Comparison of ENCODE assay signal across 10 cellular contexts in genomic region chr17:76550712-76551615, GRCh38. TPM values are rescaled to one million over a fixed set of nuclear protein-coding genes. Genes with fewer than 3 reads are reported as not detected.
DNase-seq lines count a peak whose midpoint lies in the region; ATAC-seq and TF ChIP-seq lines count a peak whose summit lies in the region.
"Had no signal": no experiment of that assay in that cellular context is flagged by ENCODE, and none has a peak within 500 bp of the region (broad histone marks: within the 10 kb centered on the region; RNA-seq: fewer than 3 reads in every experiment).

No MANE protein-coding gene starts in this region.

- POLR2A ChIA-PET in activated naive CD8-positive, alpha-beta T cell treated with anti-CD3 and anti-CD28 coated beads, Interleukin-2, amount 10 ng/mL, durations not matched to agents 7 days and 5 days (lab: Charles Lee) = interaction anchor here (0.6 to 1.9 kb wide), 5 partner anchors 23 to 186 kb away, joined by 3 to 5 read pairs (median 3); partner anchors contain the start of gene SRSF2

- H3K36me3 ChIP-seq in upper lobe of right lung = no peaks in the 10 kb centered on the region

- no peak for TF ChIP-seq CTCF in upper lobe of right lung (IDR thresholded peaks at IDR 0.05)

- no peak overlapping the region for H3K27ac Mint-ChIP-seq in activated naive CD8-positive, alpha-beta T cell treated with anti-CD3 and anti-CD28 coated beads, Interleukin-2, amount 10 ng/mL, durations not matched to agents 7 days and 5 days
- no peak overlapping the region for H3K27ac Mint-ChIP-seq in activated naive CD8-positive, alpha-beta T cell treated with anti-CD3 and anti-CD28 coated beads, Interleukin-2, amount 50 U/mL, for 24 hours
- H3K27ac Mint-ChIP-seq in activated T-helper 1 cell treated with anti-CD3 and anti-CD28 coated beads, Interleukin-12 subunit alpha, Interleukin-12 subunit beta, Interleukin-2, Interleukin-4 antibody, amounts not matched to agents 30 ng/mL and 10 ng/mL and 1 ng/mL, durations not matched to agents 14 hours and 24 hours and 36 hours = peak overlapping the region; percentile 76
- H3K27ac Mint-ChIP-seq in activated T-helper 2 cell treated with anti-CD3 and anti-CD28 coated beads, Interferon-gamma antibody, Interleukin-2, Interleukin-4, amounts not matched to agents 10 μg/mL and 5 μg/mL and 100 μg/mL, durations not matched to agents 14 hours and 24 hours and 36 hours = no peak overlapping the region

- H3K4me3 Mint-ChIP-seq in activated naive CD8-positive, alpha-beta T cell treated with anti-CD3 and anti-CD28 coated beads, Interleukin-2, amount 10 ng/mL, durations not matched to agents 7 days and 5 days = peak overlapping the region; percentile 3
- H3K4me3 Mint-ChIP-seq in activated naive CD8-positive, alpha-beta T cell treated with anti-CD3 and anti-CD28 coated beads, Interleukin-2, amount 50 U/mL, for 24 hours = no peak overlapping the region
- peak overlapping the region; percentile 16 for H3K4me3 Mint-ChIP-seq in activated T-helper 1 cell treated with anti-CD3 and anti-CD28 coated beads, Interleukin-12 subunit alpha, Interleukin-12 subunit beta, Interleukin-2, Interleukin-4 antibody, amounts not matched to agents 30 ng/mL and 10 ng/mL and 1 ng/mL, durations not matched to agents 14 hours and 24 hours and 36 hours
- H3K4me3 Mint-ChIP-seq in activated T-helper 2 cell treated with anti-CD3 and anti-CD28 coated beads, Interferon-gamma antibody, Interleukin-2, Interleukin-4, amounts not matched to agents 10 μg/mL and 5 μg/mL and 100 μg/mL, durations not matched to agents 14 hours and 24 hours and 36 hours (ENCODE audit: low read depth) = no peak overlapping the region

- no peak for ATAC-seq in activated naive CD8-positive, alpha-beta T cell treated with anti-CD3 and anti-CD28 coated beads, Interleukin-2, amount 10 ng/mL, durations not matched to agents 7 days and 5 days (ENCODE audit: low read depth)
- ATAC-seq in activated naive CD8-positive, alpha-beta T cell treated with anti-CD3 and anti-CD28 coated beads, Interleukin-2, amount 50 U/mL, for 24 hours = no peak
- peak; percentile 82 for ATAC-seq in upper lobe of right lung
- no peak for ATAC-seq in GM21529 (IDR thresholded peaks at IDR 0.05; ENCODE audit: unreplicated experiment)

- no peaks in the 10 kb centered on the region for H3K9me3 Mint-ChIP-seq in activated naive CD8-positive, alpha-beta T cell treated with anti-CD3 and anti-CD28 coated beads, Interleukin-2, amount 10 ng/mL, durations not matched to agents 7 days and 5 days
- no peaks in the 10 kb centered on the region for H3K9me3 Mint-ChIP-seq in activated naive CD8-positive, alpha-beta T cell treated with anti-CD3 and anti-CD28 coated beads, Interleukin-2, amount 50 U/mL, for 24 hours
- H3K9me3 Mint-ChIP-seq in activated T-helper 1 cell treated with anti-CD3 and anti-CD28 coated beads, Interleukin-12 subunit alpha, Interleukin-12 subunit beta, Interleukin-2, Interleukin-4 antibody, amounts not matched to agents 30 ng/mL and 10 ng/mL and 1 ng/mL, durations not matched to agents 14 hours and 24 hours and 36 hours = no peaks in the 10 kb centered on the region
- H3K9me3 Mint-ChIP-seq in activated T-helper 2 cell treated with anti-CD3 and anti-CD28 coated beads, Interferon-gamma antibody, Interleukin-2, Interleukin-4, amounts not matched to agents 10 μg/mL and 5 μg/mL and 100 μg/mL, durations not matched to agents 14 hours and 24 hours and 36 hours = no peaks in the 10 kb centered on the region

- H3K4me1 Mint-ChIP-seq in activated naive CD8-positive, alpha-beta T cell treated with anti-CD3 and anti-CD28 coated beads, Interleukin-2, amount 10 ng/mL, durations not matched to agents 7 days and 5 days = peaks cover 16% of the 10 kb centered on the region
- H3K4me1 Mint-ChIP-seq in activated naive CD8-positive, alpha-beta T cell treated with anti-CD3 and anti-CD28 coated beads, Interleukin-2, amount 50 U/mL, for 24 hours = peaks cover 13% of the 10 kb centered on the region
- H3K4me1 Mint-ChIP-seq in activated T-helper 1 cell treated with anti-CD3 and anti-CD28 coated beads, Interleukin-12 subunit alpha, Interleukin-12 subunit beta, Interleukin-2, Interleukin-4 antibody, amounts not matched to agents 30 ng/mL and 10 ng/mL and 1 ng/mL, durations not matched to agents 14 hours and 24 hours and 36 hours (ENCODE audit: low read depth) = peaks cover 10% of the 10 kb centered on the region
- peaks cover 12% of the 10 kb centered on the region for H3K4me1 Mint-ChIP-seq in activated T-helper 2 cell treated with anti-CD3 and anti-CD28 coated beads, Interferon-gamma antibody, Interleukin-2, Interleukin-4, amounts not matched to agents 10 μg/mL and 5 μg/mL and 100 μg/mL, durations not matched to agents 14 hours and 24 hours and 36 hours (ENCODE audit: low read depth)

- intact Hi-C loops in activated T-helper 1 cell treated with anti-CD3 and anti-CD28 coated beads, Interleukin-12 subunit alpha, Interleukin-12 subunit beta, Interleukin-2, Interleukin-4 antibody, amounts not matched to agents 30 ng/mL and 10 ng/mL and 1 ng/mL, durations not matched to agents 14 hours and 24 hours and 36 hours (cut with micrococcal nuclease) = no loop called here
- intact Hi-C loops in upper lobe of right lung (cut with DNase I) (no loop called here), cardiac septum (cut with DNase I) (no loop called here)
- intact Hi-C loops in activated T-helper 2 cell treated with anti-CD3 and anti-CD28 coated beads, Interferon-gamma antibody, Interleukin-2, Interleukin-4, amounts not matched to agents 10 μg/mL and 5 μg/mL and 100 μg/mL, durations not matched to agents 14 hours and 24 hours and 36 hours (cut with micrococcal nuclease) = loop anchor here (10.0 kb wide), 1 partner anchor 164 kb away; the partner anchor contains the start of gene MXRA7

- no peaks in the 10 kb centered on the region for H3K27me3 ChIP-seq in upper lobe of right lung

- no peak for DNase-seq in activated naive CD8-positive, alpha-beta T cell treated with anti-CD3 and anti-CD28 coated beads, Interleukin-2, amount 10 ng/mL, durations not matched to agents 7 days and 5 days
- DNase-seq in activated naive CD8-positive, alpha-beta T cell treated with anti-CD3 and anti-CD28 coated beads, Interleukin-2, amount 50 U/mL, for 24 hours = no peak
- no peak for DNase-seq in activated T-helper 1 cell treated with anti-CD3 and anti-CD28 coated beads, Interleukin-12 subunit alpha, Interleukin-12 subunit beta, Interleukin-2, Interleukin-4 antibody, amounts not matched to agents 30 ng/mL and 10 ng/mL and 1 ng/mL, durations not matched to agents 14 hours and 24 hours and 36 hours (ENCODE audit: low spot score)
- peak; percentile 53 for DNase-seq in left kidney (ENCODE audit: low read depth, low spot score)
- no peak for DNase-seq in upper lobe of right lung
- DNase-seq in activated T-helper 2 cell treated with anti-CD3 and anti-CD28 coated beads, Interferon-gamma antibody, Interleukin-2, Interleukin-4, amounts not matched to agents 10 μg/mL and 5 μg/mL and 100 μg/mL, durations not matched to agents 14 hours and 24 hours and 36 hours (ENCODE audit: low spot score) = no peak
- no peak for DNase-seq in cardiac septum (ENCODE audit: low spot score)
- DNase-seq: activated CD4-positive, CD25-positive, alpha-beta regulatory T cell treated with anti-CD3 and anti-CD28 coated beads, Interleukin-2, amount 50 U/mL, for 72 hours had no signal

- H3K4me1 ChIP-seq in upper lobe of right lung = peaks cover 31% of the 10 kb centered on the region

- H3K27me3 Mint-ChIP-seq in activated naive CD8-positive, alpha-beta T cell treated with anti-CD3 and anti-CD28 coated beads, Interleukin-2, amount 10 ng/mL, durations not matched to agents 7 days and 5 days = no peaks in the 10 kb centered on the region
- H3K27me3 Mint-ChIP-seq in activated naive CD8-positive, alpha-beta T cell treated with anti-CD3 and anti-CD28 coated beads, Interleukin-2, amount 50 U/mL, for 24 hours = no peaks in the 10 kb centered on the region
- H3K27me3 Mint-ChIP-seq in activated T-helper 1 cell treated with anti-CD3 and anti-CD28 coated beads, Interleukin-12 subunit alpha, Interleukin-12 subunit beta, Interleukin-2, Interleukin-4 antibody, amounts not matched to agents 30 ng/mL and 10 ng/mL and 1 ng/mL, durations not matched to agents 14 hours and 24 hours and 36 hours (ENCODE audit: insufficient read depth) = peaks cover 2% of the 10 kb centered on the region
- H3K27me3 Mint-ChIP-seq in activated T-helper 2 cell treated with anti-CD3 and anti-CD28 coated beads, Interferon-gamma antibody, Interleukin-2, Interleukin-4, amounts not matched to agents 10 μg/mL and 5 μg/mL and 100 μg/mL, durations not matched to agents 14 hours and 24 hours and 36 hours (ENCODE audit: low read depth) = no peaks in the 10 kb centered on the region

- H3K27ac ChIP-seq in upper lobe of right lung = peak overlapping the region; percentile 83

- no peaks in the 10 kb centered on the region for H3K9me3 ChIP-seq in upper lobe of right lung

- H3K4me3 ChIP-seq in upper lobe of right lung = peak overlapping the region; percentile 29

- peaks cover 2% of the 10 kb centered on the region for H3K36me3 Mint-ChIP-seq in activated naive CD8-positive, alpha-beta T cell treated with anti-CD3 and anti-CD28 coated beads, Interleukin-2, amount 10 ng/mL, durations not matched to agents 7 days and 5 days
- no peaks in the 10 kb centered on the region for H3K36me3 Mint-ChIP-seq in activated naive CD8-positive, alpha-beta T cell treated with anti-CD3 and anti-CD28 coated beads, Interleukin-2, amount 50 U/mL, for 24 hours (ENCODE audit: low read depth)
- H3K36me3 Mint-ChIP-seq in activated T-helper 1 cell treated with anti-CD3 and anti-CD28 coated beads, Interleukin-12 subunit alpha, Interleukin-12 subunit beta, Interleukin-2, Interleukin-4 antibody, amounts not matched to agents 30 ng/mL and 10 ng/mL and 1 ng/mL, durations not matched to agents 14 hours and 24 hours and 36 hours (ENCODE audit: low read depth) = peaks cover 7% of the 10 kb centered on the region
- peaks cover 3% of the 10 kb centered on the region for H3K36me3 Mint-ChIP-seq in activated T-helper 2 cell treated with anti-CD3 and anti-CD28 coated beads, Interferon-gamma antibody, Interleukin-2, Interleukin-4, amounts not matched to agents 10 μg/mL and 5 μg/mL and 100 μg/mL, durations not matched to agents 14 hours and 24 hours and 36 hours (ENCODE audit: low read depth)

RNA-seq across cellular contexts. Expression of gene PRCD, which starts 11.1 kb away (rescaled TPM):
- 1 to 10 TPM in 1 of 2 experiments, under 1 TPM in 1; 0.78 to 1.1 TPM for total RNA-seq in activated naive CD8-positive, alpha-beta T cell treated with anti-CD3 and anti-CD28 coated beads, Interleukin-2, amount 10 ng/mL, durations not matched to agents 7 days and 5 days
- not detected in 2 replicates for total RNA-seq in activated T-helper 1 cell treated with anti-CD3 and anti-CD28 coated beads, Interleukin-12 subunit alpha, Interleukin-12 subunit beta, Interleukin-2, Interleukin-4 antibody, amounts not matched to agents 30 ng/mL and 10 ng/mL and 1 ng/mL, durations not matched to agents 14 hours and 24 hours and 36 hours
- total RNA-seq in upper lobe of right lung = 7.7 TPM
- total RNA-seq in activated T-helper 2 cell treated with anti-CD3 and anti-CD28 coated beads, Interferon-gamma antibody, Interleukin-2, Interleukin-4, amounts not matched to agents 10 μg/mL and 5 μg/mL and 100 μg/mL, durations not matched to agents 14 hours and 24 hours and 36 hours = not detected in 2 replicates
- total RNA-seq in cardiac septum = 2.7 TPM

RNA-seq across cellular contexts. Expression of gene CYGB, which starts 13.5 kb away (rescaled TPM):
- total RNA-seq in activated naive CD8-positive, alpha-beta T cell treated with anti-CD3 and anti-CD28 coated beads, Interleukin-2, amount 10 ng/mL, durations not matched to agents 7 days and 5 days = under 1 TPM in 1 of 2 experiments, not detected in 1; 0.37 TPM
- not detected in 2 replicates for total RNA-seq in activated T-helper 1 cell treated with anti-CD3 and anti-CD28 coated beads, Interleukin-12 subunit alpha, Interleukin-12 subunit beta, Interleukin-2, Interleukin-4 antibody, amounts not matched to agents 30 ng/mL and 10 ng/mL and 1 ng/mL, durations not matched to agents 14 hours and 24 hours and 36 hours
- total RNA-seq in upper lobe of right lung (34.3 TPM), cardiac septum (17.6 TPM)
- not detected in 2 replicates for total RNA-seq in activated T-helper 2 cell treated with anti-CD3 and anti-CD28 coated beads, Interferon-gamma antibody, Interleukin-2, Interleukin-4, amounts not matched to agents 10 μg/mL and 5 μg/mL and 100 μg/mL, durations not matched to agents 14 hours and 24 hours and 36 hours

RNA-seq across cellular contexts. Expression of gene ST6GALNAC2, which starts 34.7 kb away (rescaled TPM):
- 1 to 10 TPM; 3.4 to 3.9 TPM for total RNA-seq in activated naive CD8-positive, alpha-beta T cell treated with anti-CD3 and anti-CD28 coated beads, Interleukin-2, amount 10 ng/mL, durations not matched to agents 7 days and 5 days
- total RNA-seq in activated T-helper 1 cell treated with anti-CD3 and anti-CD28 coated beads, Interleukin-12 subunit alpha, Interleukin-12 subunit beta, Interleukin-2, Interleukin-4 antibody, amounts not matched to agents 30 ng/mL and 10 ng/mL and 1 ng/mL, durations not matched to agents 14 hours and 24 hours and 36 hours = not detected in 2 replicates
- total RNA-seq in upper lobe of right lung = 24.5 TPM
- 0.41 TPM in 1 of 2 replicates, not detected in the other for total RNA-seq in activated T-helper 2 cell treated with anti-CD3 and anti-CD28 coated beads, Interferon-gamma antibody, Interleukin-2, Interleukin-4, amounts not matched to agents 10 μg/mL and 5 μg/mL and 100 μg/mL, durations not matched to agents 14 hours and 24 hours and 36 hours
- 6.2 TPM for total RNA-seq in cardiac septum
- total RNA-seq: temporal lobe had no signal

RNA-seq across cellular contexts. Expression of gene RHBDF2, which starts 49.7 kb away (rescaled TPM):
- 10 to 100 TPM; 65.1 to 67.2 TPM for total RNA-seq in activated naive CD8-positive, alpha-beta T cell treated with anti-CD3 and anti-CD28 coated beads, Interleukin-2, amount 10 ng/mL, durations not matched to agents 7 days and 5 days
- total RNA-seq in activated T-helper 1 cell treated with anti-CD3 and anti-CD28 coated beads, Interleukin-12 subunit alpha, Interleukin-12 subunit beta, Interleukin-2, Interleukin-4 antibody, amounts not matched to agents 30 ng/mL and 10 ng/mL and 1 ng/mL, durations not matched to agents 14 hours and 24 hours and 36 hours = 53.2 and 53.7 TPM in 2 replicates
- total RNA-seq in upper lobe of right lung (46.4 TPM), cardiac septum (11.5 TPM)
- 45.3 and 48.5 TPM in 2 replicates for total RNA-seq in activated T-helper 2 cell treated with anti-CD3 and anti-CD28 coated beads, Interferon-gamma antibody, Interleukin-2, Interleukin-4, amounts not matched to agents 10 μg/mL and 5 μg/mL and 100 μg/mL, durations not matched to agents 14 hours and 24 hours and 36 hours

Comparison
In these comparisons a context has a peak if more than half of its experiments do, and no peak if none do; other contexts are left out.
1. H3K4me3 Mint-ChIP-seq: peak in activated naive CD8-positive, alpha-beta T cell treated with anti-CD3 and anti-CD28 coated beads, Interleukin-2, amount 10 ng/mL, durations not matched to agents 7 days and 5 days (single experiment) and activated T-helper 1 cell treated with anti-CD3 and anti-CD28 coated beads, Interleukin-12 subunit alpha, Interleukin-12 subunit beta, Interleukin-2, Interleukin-4 antibody, amounts not matched to agents 30 ng/mL and 10 ng/mL and 1 ng/mL, durations not matched to agents 14 hours and 24 hours and 36 hours (single experiment); none in activated naive CD8-positive, alpha-beta T cell treated with anti-CD3 and anti-CD28 coated beads, Interleukin-2, amount 50 U/mL, for 24 hours (single experiment) and activated T-helper 2 cell treated with anti-CD3 and anti-CD28 coated beads, Interferon-gamma antibody, Interleukin-2, Interleukin-4, amounts not matched to agents 10 μg/mL and 5 μg/mL and 100 μg/mL, durations not matched to agents 14 hours and 24 hours and 36 hours (single experiment).
2. RNA of gene CYGB, which starts 13.5 kb away (total RNA-seq): 34.3 TPM in upper lobe of right lung (single experiment) and 17.6 TPM in cardiac septum (single experiment); 0.37 TPM in activated naive CD8-positive, alpha-beta T cell treated with anti-CD3 and anti-CD28 coated beads, Interleukin-2, amount 10 ng/mL, durations not matched to agents 7 days and 5 days, not detected in activated T-helper 1 cell treated with anti-CD3 and anti-CD28 coated beads, Interleukin-12 subunit alpha, Interleukin-12 subunit beta, Interleukin-2, Interleukin-4 antibody, amounts not matched to agents 30 ng/mL and 10 ng/mL and 1 ng/mL, durations not matched to agents 14 hours and 24 hours and 36 hours and not detected in activated T-helper 2 cell treated with anti-CD3 and anti-CD28 coated beads, Interferon-gamma antibody, Interleukin-2, Interleukin-4, amounts not matched to agents 10 μg/mL and 5 μg/mL and 100 μg/mL, durations not matched to agents 14 hours and 24 hours and 36 hours; every median in the first group is over 10 times any median in the second.